In genomic region chr1:62391369-62391971, GRCh38 we compare ENCODE assay signal across 1 cellular context.
TF ChIP-seq lines count a peak whose summit lies in the region.

No MANE protein-coding gene starts in this region.

TF ChIP-seq in K562, 482 proteins besides CTCF, POLR2A, EP300 and RAD21 (continued from another document):
- no peak for TF ChIP-seq ZBTB5 (IDR thresholded peaks at IDR 0.05)
- TF ChIP-seq PHF21A (IDR thresholded peaks at IDR 0.05; ENCODE audit: borderline replicate concordance, low read depth), result no peak
- TF ChIP-seq TGIF2 (CRISPR knock-in tag; IDR thresholded peaks at IDR 0.05), result no peak
